Comparison of ENCODE assay signal across 8 cellular contexts in genomic region chr17:63478814-63479494, GRCh38.
DNase-seq lines count a peak whose midpoint lies in the region; ATAC-seq and TF ChIP-seq lines count a peak whose summit lies in the region.

No MANE protein-coding gene starts in this region.

- peaks cover 53% of the 10 kb centered on the region for H3K27me3 Mint-ChIP-seq in central memory CD8-positive, alpha-beta T cell

- TF ChIP-seq CTCF in GM06990 (IDR thresholded peaks at IDR 0.05; ENCODE audit: insufficient read depth, low read length, poor library complexity, severe bottlenecking): peak; percentile 95

- peak; percentile 63 for DNase-seq in GM06990 (ENCODE audit: extremely low read depth, insufficient read length)
- peak; percentile 8 for DNase-seq in NCI-H2171 (lab: John Stamatoyannopoulos, UW)
- peak; percentile 12 to 46 (median 34) for DNase-seq in activated CD4-positive, CD25-positive, alpha-beta regulatory T cell (lab: John Stamatoyannopoulos, UW)
- peak; percentile 62 to 66 for DNase-seq in central memory CD8-positive, alpha-beta T cell (ENCODE audit: low spot score in 2 of 2)
- peak; percentile 86 for DNase-seq in kidney glomerular epithelial cell (lab: John Stamatoyannopoulos, UW)
- peak; percentile 79 for DNase-seq in stimulated activated CD4-positive, alpha-beta T cell treated with anti-CD3 and anti-CD28 coated beads, Interleukin-1b, Interleukin-23, amount 100 ng/mL, for 48 hours

- peaks cover 13% of the 10 kb centered on the region for H3K4me1 Mint-ChIP-seq in central memory CD8-positive, alpha-beta T cell

- no peak overlapping the region for H3K4me3 ChIP-seq in GM06990 (replicated peaks; ENCODE audit: low read depth, low read length)

- H3K27ac Mint-ChIP-seq in central memory CD8-positive, alpha-beta T cell (ENCODE audit: low read depth): no peak overlapping the region

- H3K36me3 Mint-ChIP-seq in central memory CD8-positive, alpha-beta T cell (ENCODE audit: insufficient read depth): peaks cover 11% of the 10 kb centered on the region

- H3K36me3 ChIP-seq in GM06990 (ENCODE audit: control insufficient read depth, insufficient read depth, low read length): no peaks in the 10 kb centered on the region

- ATAC-seq in HG02642 (IDR thresholded peaks at IDR 0.05; ENCODE audit: poor library complexity, unreplicated experiment): peak; percentile 70
- ATAC-seq in central memory CD8-positive, alpha-beta T cell (replicated peaks; ENCODE audit: extremely low read depth, poor library complexity, severe bottlenecking): peak; percentile 67
- no peak for ATAC-seq in HG03439 (IDR thresholded peaks at IDR 0.05; ENCODE audit: unreplicated experiment)

- H3K27me3 ChIP-seq in GM06990 (replicated peaks; ENCODE audit: control insufficient read depth, insufficient read depth, low read length): peaks cover 3% of the 10 kb centered on the region

- H3K9me3 Mint-ChIP-seq in central memory CD8-positive, alpha-beta T cell: no peaks in the 10 kb centered on the region

- peak overlapping the region; percentile 79 for H3K4me3 Mint-ChIP-seq in central memory CD8-positive, alpha-beta T cell

Comparison
In these comparisons a context has a peak if more than half of its experiments do, and no peak if none do; other contexts are left out.
1. DNase-seq: peak in every context shown above with its lines; median percentile 86 in kidney glomerular epithelial cell; 79 in stimulated activated CD4-positive, alpha-beta T cell treated with anti-CD3 and anti-CD28 coated beads, Interleukin-1b, Interleukin-23, amount 100 ng/mL, for 48 hours; 64 in central memory CD8-positive, alpha-beta T cell; 63 in GM06990; 34 in activated CD4-positive, CD25-positive, alpha-beta regulatory T cell; 8 in NCI-H2171.